ENCODE assay signal across 15 cellular contexts in genomic region chr11:134350381-134350780, GRCh38. TPM values are rescaled to one million over a fixed set of nuclear protein-coding genes. Genes with fewer than 3 reads are reported as not detected.
A peak's percentile ranks its signal among the peaks of the same experiment; 100 is the strongest.
DNase-seq lines count a peak whose midpoint lies in the region; ATAC-seq and TF ChIP-seq lines count a peak whose summit lies in the region.
"Had no signal": no experiment of that assay in that cellular context is flagged by ENCODE, and none has a peak within 500 bp of the region (broad histone marks: within the 10 kb centered on the region; RNA-seq: fewer than 3 reads in every experiment).

No MANE protein-coding gene starts in this region.

- ATAC-seq in heart left ventricle (no peak), HG02571 (IDR thresholded peaks at IDR 0.05; ENCODE audit: unreplicated experiment) (peak; percentile 65), HG03520 (IDR thresholded peaks at IDR 0.05; ENCODE audit: unreplicated experiment) (peak; percentile 75)

- H3K9me3 ChIP-seq in heart left ventricle, result peaks cover 0 to 10% (median 0%) of the 10 kb centered on the region in 12 donors
- H3K9me3 ChIP-seq: esophagus squamous epithelium had no signal

- no peak for TF ChIP-seq POLR2A in heart left ventricle (IDR thresholded peaks at IDR 0.05)

- H3K4me1 ChIP-seq in heart left ventricle, result no peaks in the 10 kb centered on the region
- H3K4me1 ChIP-seq: tibial artery had no signal

- DNase-seq in cardiac septum (ENCODE audit: low spot score) (peak; percentile 47), heart left ventricle (no peak), T-helper 9 cell (no peak), UCSD-AML1 (lab: John Stamatoyannopoulos, UW; ENCODE audit: unreplicated experiment) (no peak), NCI-H1436 treated with DMSO at 0.1 percent for 48 hours (lab: John Stamatoyannopoulos, UW) (no peak), NCI-H82 treated with DMSO at 0.1 percent for 48 hours (lab: John Stamatoyannopoulos, UW; ENCODE audit: unreplicated experiment) (no peak)
- DNase-seq: activated CD4-positive, alpha-beta T cell treated with anti-CD3 and anti-CD28 coated beads, Interleukin-2, amount 50 U/mL, for 4 hours; activated effector memory CD4-positive, alpha-beta T cell treated with anti-CD3 and anti-CD28 coated beads, Interleukin-2, amount 50 U/mL, for 16 hours; esophagus squamous epithelium; NCI-H1417; Right ventricle myocardium superior; stimulated activated CD4-positive, alpha-beta T cell treated with anti-CD3 and anti-CD28 coated beads, Interleukin-4, amount 100 ng/mL, for 4 hours; tibial artery had no signal

- WGBS in heart left ventricle, 4 donors, result 89 to 93% (median 90%) methylated on average over 9 of the region's 9 CpGs

- no peak overlapping the region for H3K4me3 ChIP-seq in heart left ventricle
- H3K4me3 ChIP-seq: esophagus squamous epithelium, tibial artery had no signal

- intact Hi-C loops in cardiac septum (cut with DNase I), result no loop called here
- intact Hi-C loops in heart left ventricle (cut with DNase I), result no loop called here

- no peaks in the 10 kb centered on the region for H3K36me3 ChIP-seq in heart left ventricle
- H3K36me3 ChIP-seq: esophagus squamous epithelium, tibial artery had no signal

- no peak for TF ChIP-seq CTCF in heart left ventricle (IDR thresholded peaks at IDR 0.05)

- no peak overlapping the region for H3K27ac ChIP-seq in heart left ventricle
- H3K27ac ChIP-seq: esophagus squamous epithelium, tibial artery had no signal

- peaks cover 0 to 7% (median 0%) of the 10 kb centered on the region in 9 donors for H3K27me3 ChIP-seq in heart left ventricle
- H3K27me3 ChIP-seq: esophagus squamous epithelium, tibial artery had no signal

RNA-seq across cellular contexts. Expression of gene GLB1L2, which starts 18.6 kb away (rescaled TPM):
- total RNA-seq in cardiac septum (0.57 TPM), heart left ventricle (1 to 10 TPM in 1 of 9 donors, under 1 TPM in 6, not detected in 2; 0.19 to 1.3 (median 0.37) TPM)
- under 1 TPM; 0.15 to 0.42 TPM for polyA plus RNA-seq in heart left ventricle

Comparison
In these comparisons a context has a peak if more than half of its experiments do, and no peak if none do; other contexts are left out.
1. ATAC-seq: peak in HG02571 (single experiment) and HG03520 (single experiment); none in heart left ventricle (0 of 4).